8 cellular contexts compared by ENCODE assay signal in the genomic region with DNA sequence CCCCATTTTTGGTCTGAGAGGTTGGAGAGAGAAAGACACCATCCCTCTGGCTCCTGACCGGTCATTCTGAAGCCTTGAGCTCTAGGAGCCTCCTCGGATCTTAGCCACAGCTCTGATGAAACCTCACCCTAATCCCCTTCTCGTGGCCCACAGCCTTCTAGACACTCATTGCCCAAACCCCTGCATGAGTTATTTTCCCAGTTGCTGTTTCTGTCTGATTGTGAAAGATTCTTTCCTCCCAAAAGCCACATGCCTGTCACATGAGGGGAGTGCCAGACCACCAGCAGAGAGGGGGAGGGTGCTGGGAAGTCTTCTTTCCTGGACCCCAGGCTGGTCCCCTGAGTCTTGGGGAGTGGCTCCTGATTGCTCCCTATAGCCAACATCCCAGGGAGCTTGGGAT. TPM values are rescaled to one million over a fixed set of nuclear protein-coding genes. Genes with fewer than 3 reads are reported as not detected.
DNase-seq lines count a peak whose midpoint lies in the region; ATAC-seq and TF ChIP-seq lines count a peak whose summit lies in the region.

No MANE protein-coding gene starts in this region.

- H3K36me3 ChIP-seq in spleen (no peaks in the 10 kb centered on the region), GM23338 (ENCODE audit: insufficient read depth) (no peaks in the 10 kb centered on the region)

- no peaks in the 10 kb centered on the region for H4K20me1 ChIP-seq in GM23338 (replicated peaks; ENCODE audit: insufficient read depth)

- no peaks in the 10 kb centered on the region for H3K79me2 ChIP-seq in GM23338 (replicated peaks; ENCODE audit: insufficient read depth)

- no peaks in the 10 kb centered on the region for H3F3A ChIP-seq in GM23338 (replicated peaks; ENCODE audit: low read depth)

- H3K4me3 ChIP-seq in spleen (peak overlapping the region in 1 of 8 donors; percentile 32), GM23338 (no peak overlapping the region)

- H3K4me1 ChIP-seq in spleen (peaks cover 34 to 83% (median 61%) of the 10 kb centered on the region in 6 donors), GM23338 (ENCODE audit: insufficient read depth) (no peaks in the 10 kb centered on the region)

- no peaks in the 10 kb centered on the region for H3K27me3 ChIP-seq in spleen (replicated peaks in 1 of 7)
- no peaks in the 10 kb centered on the region for H3K27me3 ChIP-seq in GM23338 (ENCODE audit: insufficient read depth)

- no peak for TF ChIP-seq CTCF in spleen (IDR thresholded peaks at IDR 0.05 in 8 of 11, conservative IDR thresholded peaks at IDR 0.05 in 3 of 11)
- no peak for TF ChIP-seq CTCF in GM23338 (conservative IDR thresholded peaks at IDR 0.05; ENCODE audit: low read depth in 2 of 2)

- H3K36me3 Mint-ChIP-seq in GM23338 (ENCODE audit: low read depth): no peaks in the 10 kb centered on the region
- H3K36me3 Mint-ChIP-seq in activated CD4-positive, alpha-beta T cell treated with anti-CD3 and anti-CD28 coated beads for 36 hours (ENCODE audit: low read depth): no peaks in the 10 kb centered on the region

- H3K27ac Mint-ChIP-seq in GM23338: no peak overlapping the region; the same call in 1 of the 2 replicates
- H3K27ac Mint-ChIP-seq in activated CD4-positive, alpha-beta T cell treated with anti-CD3 and anti-CD28 coated beads for 36 hours: no peak overlapping the region

- intact Hi-C loops in spleen (cut with DNase I; ENCODE audit: low total_unique reads): no loop called here
- intact Hi-C loops in activated CD4-positive, alpha-beta T cell treated with anti-CD3 and anti-CD28 coated beads for 36 hours (cut with DNase I, micrococcal nuclease): no loop called here

- ATAC-seq in GM21381 (IDR thresholded peaks at IDR 0.05; ENCODE audit: unreplicated experiment) (peak; percentile 13), GM23338 (no peak; the same call in 2 of the 3 replicates), GM18867 (IDR thresholded peaks at IDR 0.05; ENCODE audit: unreplicated experiment) (no peak)
- no peak for ATAC-seq in activated CD4-positive, alpha-beta T cell treated with anti-CD3 and anti-CD28 coated beads for 36 hours

- POLR2A ChIA-PET in activated CD4-positive, alpha-beta T cell treated with anti-CD3 and anti-CD28 coated beads for 36 hours (lab: Charles Lee): no interaction called here

- WGBS in spleen, 5 donors: 10 to 80% (median 32%) methylated on average over 3 of the region's 3 CpGs

- no peaks in the 10 kb centered on the region for H3K9me2 ChIP-seq in GM23338 (ENCODE audit: insufficient read depth)

- no peaks in the 10 kb centered on the region for H3K9me3 Mint-ChIP-seq in GM23338
- H3K9me3 Mint-ChIP-seq in activated CD4-positive, alpha-beta T cell treated with anti-CD3 and anti-CD28 coated beads for 36 hours (ENCODE audit: low read depth): no peaks in the 10 kb centered on the region

- H3K4me3 Mint-ChIP-seq in GM23338: no peak overlapping the region
- H3K4me3 Mint-ChIP-seq in activated CD4-positive, alpha-beta T cell treated with anti-CD3 and anti-CD28 coated beads for 36 hours: no peak overlapping the region

- H2AFZ ChIP-seq in GM23338: no peak overlapping the region

- no peak for TF ChIP-seq POLR2A in spleen (IDR thresholded peaks at IDR 0.05)

- peaks cover 2% of the 10 kb centered on the region; the same call in 1 of the 3 replicates for H3K4me1 Mint-ChIP-seq in GM23338
- H3K4me1 Mint-ChIP-seq in activated CD4-positive, alpha-beta T cell treated with anti-CD3 and anti-CD28 coated beads for 36 hours: peaks cover 24% of the 10 kb centered on the region

- no peaks in the 10 kb centered on the region for H3K9me3 ChIP-seq in spleen

- DNase-seq in NOMO-1 treated with dmso at 0.1 percent for 144 hours (lab: John Stamatoyannopoulos, UW; ENCODE audit: unreplicated experiment): peak; percentile 84
- peak; percentile 85 for DNase-seq in fibroblast of peridontal ligament (ENCODE audit: extremely low read depth)
- DNase-seq in spleen: no peak
- DNase-seq in activated CD8-positive, alpha-beta memory T cell treated with anti-CD3 and anti-CD28 coated beads, Interleukin-2, amount 50 U/mL, for 4 hours: no peak
- DNase-seq in GM23338 (ENCODE audit: low spot score): no peak
- no peak for DNase-seq in activated CD4-positive, alpha-beta T cell treated with anti-CD3 and anti-CD28 coated beads for 36 hours

- CTCF ChIA-PET in activated CD4-positive, alpha-beta T cell treated with anti-CD3 and anti-CD28 coated beads for 36 hours (lab: Charles Lee): interaction anchor here (0.9 to 3.0 kb wide), 2 partner anchors 10 to 88 kb away, joined by 3 to 20 read pairs; no protein-coding TSS in a partner anchor

- peak overlapping the region; percentile 74 to 91 (median 82) for H3K27ac ChIP-seq in spleen
- no peak overlapping the region for H3K27ac ChIP-seq in GM23338 (ENCODE audit: low read depth)

- H3K4me2 ChIP-seq in GM23338: no peak overlapping the region

- H3K27me3 Mint-ChIP-seq in GM23338 (ENCODE audit: insufficient read depth, low read depth, poor library complexity): peaks cover 12% of the 10 kb centered on the region
- H3K27me3 Mint-ChIP-seq in activated CD4-positive, alpha-beta T cell treated with anti-CD3 and anti-CD28 coated beads for 36 hours: no peaks in the 10 kb centered on the region

TF ChIP-seq in GM23338, 12 proteins besides CTCF, POLR2A, EP300 and RAD21:
- no peak for TF ChIP-seq ZNF462 (CRISPR knock-in tag; IDR thresholded peaks at IDR 0.05)

RNA-seq across cellular contexts. Expression of gene ABR, which starts 17.6 kb away (rescaled TPM):
- total RNA-seq in spleen: 100 to 1,000 TPM; 113 to 183 (median 136) TPM
- polyA plus RNA-seq in spleen (10 to 100 TPM; 18.5 to 50.1 (median 22.2) TPM), GM23338 (2016; fragmentation: Nextera tagmentation; extraction: Ambion mirVana) (15.0 and 18.5 TPM in 2 replicates)
- 24.3 and 27.7 TPM in 2 replicates for total RNA-seq in GM23338 (2014; rRNA removed; shearing (Covaris generic))
- 10 to 100 TPM; 45.2 to 50.5 TPM for total RNA-seq in activated CD4-positive, alpha-beta T cell treated with anti-CD3 and anti-CD28 coated beads for 36 hours

Comparison
In these comparisons a context has a peak if more than half of its experiments do, and no peak if none do; other contexts are left out.
1. DNase-seq: peak in NOMO-1 treated with dmso at 0.1 percent for 144 hours (single experiment) and fibroblast of peridontal ligament (single experiment); none in spleen (single experiment), activated CD8-positive, alpha-beta memory T cell treated with anti-CD3 and anti-CD28 coated beads, Interleukin-2, amount 50 U/mL, for 4 hours (single experiment), GM23338 (single experiment) and activated CD4-positive, alpha-beta T cell treated with anti-CD3 and anti-CD28 coated beads for 36 hours (single experiment).